In genomic region chrX:106726485-106727437, GRCh38 we compare ENCODE assay signal across 1 cellular context.
A peak's percentile ranks its signal among the peaks of the same experiment; 100 is the strongest.
TF ChIP-seq lines count a peak whose summit lies in the region.

Gene RNF128, plus strand, starts transcription at chrX:106726701. Its CDS starts 213 bp downstream, at chrX:106726914.

TF ChIP-seq in HepG2, 621 proteins besides CTCF, POLR2A, EP300 and RAD21 (continued from another document and continues in another):
- TF ChIP-seq SATB2 (CRISPR knock-in tag; IDR thresholded peaks at IDR 0.05) (no peak), STAT6 (CRISPR knock-in tag; IDR thresholded peaks at IDR 0.05; ENCODE audit: borderline replicate concordance) (no peak), RBAK (CRISPR knock-in tag; IDR thresholded peaks at IDR 0.05) (no peak), HHEX (CRISPR knock-in tag; IDR thresholded peaks at IDR 0.05) (no peak), CENPX (CRISPR knock-in tag; IDR thresholded peaks at IDR 0.05) (no peak), CHCHD3 (CRISPR knock-in tag; IDR thresholded peaks at IDR 0.05) (no peak), YY1 (IDR thresholded peaks at IDR 0.05; ENCODE audit: insufficient read depth, insufficient replicate concordance, low read depth, low read length) (no peak), MTERF4 (CRISPR knock-in tag; IDR thresholded peaks at IDR 0.05) (no peak), ZNF737 (CRISPR knock-in tag; IDR thresholded peaks at IDR 0.05; ENCODE audit: borderline replicate concordance) (no peak), ZNF12 (CRISPR knock-in tag; IDR thresholded peaks at IDR 0.05) (no peak), PAWR (CRISPR knock-in tag; IDR thresholded peaks at IDR 0.05; ENCODE audit: borderline replicate concordance) (no peak), ZNF569 (CRISPR knock-in tag; IDR thresholded peaks at IDR 0.05; ENCODE audit: borderline replicate concordance) (no peak), PREB (CRISPR knock-in tag; IDR thresholded peaks at IDR 0.05) (no peak), KLF16 (CRISPR knock-in tag; IDR thresholded peaks at IDR 0.05) (no peak), RELA (CRISPR knock-in tag; IDR thresholded peaks at IDR 0.05) (no peak), ZNF772 (CRISPR knock-in tag; IDR thresholded peaks at IDR 0.05) (0 out of 2 replicates have a peak, but pooled peaks have one; percentile 26), TFE3 (CRISPR knock-in tag; IDR thresholded peaks at IDR 0.05) (no peak), ZNF44 (CRISPR knock-in tag; IDR thresholded peaks at IDR 0.05) (no peak), E2F1 (CRISPR knock-in tag; IDR thresholded peaks at IDR 0.05) (0 out of 2 replicates have a peak, but pooled peaks have one; percentile 45), BORCS8-MEF2B (CRISPR knock-in tag; IDR thresholded peaks at IDR 0.05) (no peak), ZBTB39 (CRISPR knock-in tag; IDR thresholded peaks at IDR 0.05) (0 out of 2 replicates have a peak, but pooled peaks have one; percentile 50), GMEB2 (CRISPR knock-in tag; IDR thresholded peaks at IDR 0.05; ENCODE audit: low read depth) (no peak), IRF9 (CRISPR knock-in tag; IDR thresholded peaks at IDR 0.05; ENCODE audit: borderline replicate concordance) (no peak), ISX (CRISPR knock-in tag; conservative IDR thresholded peaks at IDR 0.05) (no peak), ONECUT2 (CRISPR knock-in tag; IDR thresholded peaks at IDR 0.05) (peak; percentile 84), ZNF704 (CRISPR knock-in tag; IDR thresholded peaks at IDR 0.05; ENCODE audit: borderline replicate concordance) (peak; percentile 58; the same call in 1 of the 2 replicates)
- TF ChIP-seq, protein P1, sequence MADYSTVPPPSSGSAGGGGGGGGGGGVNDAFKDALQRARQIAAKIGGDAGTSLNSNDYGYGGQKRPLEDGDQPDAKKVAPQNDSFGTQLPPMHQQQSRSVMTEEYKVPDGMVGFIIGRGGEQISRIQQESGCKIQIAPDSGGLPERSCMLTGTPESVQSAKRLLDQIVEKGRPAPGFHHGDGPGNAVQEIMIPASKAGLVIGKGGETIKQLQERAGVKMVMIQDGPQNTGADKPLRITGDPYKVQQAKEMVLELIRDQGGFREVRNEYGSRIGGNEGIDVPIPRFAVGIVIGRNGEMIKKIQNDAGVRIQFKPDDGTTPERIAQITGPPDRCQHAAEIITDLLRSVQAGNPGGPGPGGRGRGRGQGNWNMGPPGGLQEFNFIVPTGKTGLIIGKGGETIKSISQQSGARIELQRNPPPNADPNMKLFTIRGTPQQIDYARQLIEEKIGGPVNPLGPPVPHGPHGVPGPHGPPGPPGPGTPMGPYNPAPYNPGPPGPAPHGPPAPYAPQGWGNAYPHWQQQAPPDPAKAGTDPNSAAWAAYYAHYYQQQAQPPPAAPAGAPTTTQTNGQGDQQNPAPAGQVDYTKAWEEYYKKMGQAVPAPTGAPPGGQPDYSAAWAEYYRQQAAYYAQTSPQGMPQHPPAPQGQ (CRISPR knock-in tag; IDR thresholded peaks at IDR 0.05; ENCODE audit: borderline replicate concordance) = no peak
- TF ChIP-seq, protein P2, sequence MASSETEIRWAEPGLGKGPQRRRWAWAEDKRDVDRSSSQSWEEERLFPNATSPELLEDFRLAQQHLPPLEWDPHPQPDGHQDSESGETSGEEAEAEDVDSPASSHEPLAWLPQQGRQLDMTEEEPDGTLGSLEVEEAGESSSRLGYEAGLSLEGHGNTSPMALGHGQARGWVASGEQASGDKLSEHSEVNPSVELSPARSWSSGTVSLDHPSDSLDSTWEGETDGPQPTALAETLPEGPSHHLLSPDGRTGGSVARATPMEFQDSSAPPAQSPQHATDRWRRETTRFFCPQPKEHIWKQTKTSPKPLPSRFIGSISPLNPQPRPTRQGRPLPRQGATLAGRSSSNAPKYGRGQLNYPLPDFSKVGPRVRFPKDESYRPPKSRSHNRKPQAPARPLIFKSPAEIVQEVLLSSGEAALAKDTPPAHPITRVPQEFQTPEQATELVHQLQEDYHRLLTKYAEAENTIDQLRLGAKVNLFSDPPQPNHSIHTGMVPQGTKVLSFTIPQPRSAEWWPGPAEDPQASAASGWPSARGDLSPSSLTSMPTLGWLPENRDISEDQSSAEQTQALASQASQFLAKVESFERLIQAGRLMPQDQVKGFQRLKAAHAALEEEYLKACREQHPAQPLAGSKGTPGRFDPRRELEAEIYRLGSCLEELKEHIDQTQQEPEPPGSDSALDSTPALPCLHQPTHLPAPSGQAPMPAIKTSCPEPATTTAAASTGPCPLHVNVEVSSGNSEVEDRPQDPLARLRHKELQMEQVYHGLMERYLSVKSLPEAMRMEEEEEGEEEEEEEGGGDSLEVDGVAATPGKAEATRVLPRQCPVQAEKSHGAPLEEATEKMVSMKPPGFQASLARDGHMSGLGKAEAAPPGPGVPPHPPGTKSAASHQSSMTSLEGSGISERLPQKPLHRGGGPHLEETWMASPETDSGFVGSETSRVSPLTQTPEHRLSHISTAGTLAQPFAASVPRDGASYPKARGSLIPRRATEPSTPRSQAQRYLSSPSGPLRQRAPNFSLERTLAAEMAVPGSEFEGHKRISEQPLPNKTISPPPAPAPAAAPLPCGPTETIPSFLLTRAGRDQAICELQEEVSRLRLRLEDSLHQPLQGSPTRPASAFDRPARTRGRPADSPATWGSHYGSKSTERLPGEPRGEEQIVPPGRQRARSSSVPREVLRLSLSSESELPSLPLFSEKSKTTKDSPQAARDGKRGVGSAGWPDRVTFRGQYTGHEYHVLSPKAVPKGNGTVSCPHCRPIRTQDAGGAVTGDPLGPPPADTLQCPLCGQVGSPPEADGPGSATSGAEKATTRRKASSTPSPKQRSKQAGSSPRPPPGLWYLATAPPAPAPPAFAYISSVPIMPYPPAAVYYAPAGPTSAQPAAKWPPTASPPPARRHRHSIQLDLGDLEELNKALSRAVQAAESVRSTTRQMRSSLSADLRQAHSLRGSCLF (CRISPR knock-in tag; IDR thresholded peaks at IDR 0.05; ENCODE audit: borderline replicate concordance) = no peak
- TF ChIP-seq, protein P3, sequence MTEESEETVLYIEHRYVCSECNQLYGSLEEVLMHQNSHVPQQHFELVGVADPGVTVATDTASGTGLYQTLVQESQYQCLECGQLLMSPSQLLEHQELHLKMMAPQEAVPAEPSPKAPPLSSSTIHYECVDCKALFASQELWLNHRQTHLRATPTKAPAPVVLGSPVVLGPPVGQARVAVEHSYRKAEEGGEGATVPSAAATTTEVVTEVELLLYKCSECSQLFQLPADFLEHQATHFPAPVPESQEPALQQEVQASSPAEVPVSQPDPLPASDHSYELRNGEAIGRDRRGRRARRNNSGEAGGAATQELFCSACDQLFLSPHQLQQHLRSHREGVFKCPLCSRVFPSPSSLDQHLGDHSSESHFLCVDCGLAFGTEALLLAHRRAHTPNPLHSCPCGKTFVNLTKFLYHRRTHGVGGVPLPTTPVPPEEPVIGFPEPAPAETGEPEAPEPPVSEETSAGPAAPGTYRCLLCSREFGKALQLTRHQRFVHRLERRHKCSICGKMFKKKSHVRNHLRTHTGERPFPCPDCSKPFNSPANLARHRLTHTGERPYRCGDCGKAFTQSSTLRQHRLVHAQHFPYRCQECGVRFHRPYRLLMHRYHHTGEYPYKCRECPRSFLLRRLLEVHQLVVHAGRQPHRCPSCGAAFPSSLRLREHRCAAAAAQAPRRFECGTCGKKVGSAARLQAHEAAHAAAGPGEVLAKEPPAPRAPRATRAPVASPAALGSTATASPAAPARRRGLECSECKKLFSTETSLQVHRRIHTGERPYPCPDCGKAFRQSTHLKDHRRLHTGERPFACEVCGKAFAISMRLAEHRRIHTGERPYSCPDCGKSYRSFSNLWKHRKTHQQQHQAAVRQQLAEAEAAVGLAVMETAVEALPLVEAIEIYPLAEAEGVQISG (CRISPR knock-in tag; IDR thresholded peaks at IDR 0.05) = no peak; the same call in 1 of the 2 replicates
